13 cellular contexts compared by ENCODE assay signal in genomic region chr1:159821171-159821867, GRCh38. TPM values are rescaled to one million over a fixed set of nuclear protein-coding genes. Genes with fewer than 3 reads are reported as not detected.
DNase-seq lines count a peak whose midpoint lies in the region; ATAC-seq lines count a peak whose summit lies in the region.
"Had no signal": no experiment of that assay in that cellular context is flagged by ENCODE, and none has a peak within 500 bp of the region (broad histone marks: within the 10 kb centered on the region; RNA-seq: fewer than 3 reads in every experiment).

No MANE protein-coding gene starts in this region.

- H3K9me3 Mint-ChIP-seq in activated T-cell treated with anti-CD3 and anti-CD28 coated beads, Interleukin-2, amount 50 U/mL, for 24 hours: no peaks in the 10 kb centered on the region
- no peaks in the 10 kb centered on the region for H3K9me3 Mint-ChIP-seq in effector memory CD8-positive, alpha-beta T cell
- H3K9me3 Mint-ChIP-seq: CD4-positive, CD25-positive, alpha-beta regulatory T cell; dendritic cell treated with granulocyte-macrophage colony-stimulating factor and Interleukin-4, amounts not matched to agents 40 ng/mL and 50 ng/mL, for 4 days; immature natural killer cell had no signal

- no peak overlapping the region for H3K27ac Mint-ChIP-seq in activated T-cell treated with anti-CD3 and anti-CD28 coated beads, Interleukin-2, amount 50 U/mL, for 24 hours
- peak overlapping the region in 1 of 2 donors; percentile 77 for H3K27ac Mint-ChIP-seq in effector memory CD8-positive, alpha-beta T cell
- H3K27ac Mint-ChIP-seq: CD4-positive, CD25-positive, alpha-beta regulatory T cell had no signal

- H3K27me3 Mint-ChIP-seq in activated T-cell treated with anti-CD3 and anti-CD28 coated beads, Interleukin-2, amount 50 U/mL, for 24 hours: no peaks in the 10 kb centered on the region
- no peaks in the 10 kb centered on the region for H3K27me3 Mint-ChIP-seq in effector memory CD8-positive, alpha-beta T cell

- peaks cover 36% of the 10 kb centered on the region for H3K4me1 Mint-ChIP-seq in activated T-cell treated with anti-CD3 and anti-CD28 coated beads, Interleukin-2, amount 50 U/mL, for 24 hours (ENCODE audit: low read depth)
- H3K4me1 Mint-ChIP-seq in effector memory CD8-positive, alpha-beta T cell (ENCODE audit: low read depth in 2 of 2): peaks cover 50 to 71% of the 10 kb centered on the region in 2 donors

- no peak overlapping the region for H3K4me3 Mint-ChIP-seq in activated T-cell treated with anti-CD3 and anti-CD28 coated beads, Interleukin-2, amount 50 U/mL, for 24 hours
- H3K4me3 Mint-ChIP-seq in effector memory CD8-positive, alpha-beta T cell: no peak overlapping the region
- H3K4me3 Mint-ChIP-seq: CD4-positive, CD25-positive, alpha-beta regulatory T cell; dendritic cell treated with granulocyte-macrophage colony-stimulating factor and Interleukin-4, amounts not matched to agents 40 ng/mL and 50 ng/mL, for 4 days; immature natural killer cell had no signal

- DNase-seq in activated T-cell treated with anti-CD3 and anti-CD28 coated beads, Interleukin-2, amount 50 U/mL, for 48 hours: peak; percentile 49 to 58
- no peak for DNase-seq in activated T-cell treated with anti-CD3 and anti-CD28 coated beads, Interleukin-2, amount 50 U/mL, for 24 hours
- DNase-seq in NCI-H2107 treated with DMSO at 0.1 percent for 48 hours (lab: John Stamatoyannopoulos, UW; ENCODE audit: unreplicated experiment) (peak; percentile 68), H4 (ENCODE audit: low spot score) (no peak)
- peak; percentile 21 for DNase-seq in effector CD4-positive, alpha-beta T cell
- DNase-seq in effector memory CD8-positive, alpha-beta T cell: no peak
- DNase-seq: CD4-positive, CD25-positive, alpha-beta regulatory T cell had no signal

- ATAC-seq in GM18511 (IDR thresholded peaks at IDR 0.05; ENCODE audit: unreplicated experiment) (no peak), GM21360 (IDR thresholded peaks at IDR 0.05; ENCODE audit: unreplicated experiment) (no peak)
- ATAC-seq in effector memory CD8-positive, alpha-beta T cell (replicated peaks): no peak
- ATAC-seq: Panc1 had no signal

- no peaks in the 10 kb centered on the region for H3K36me3 Mint-ChIP-seq in activated T-cell treated with anti-CD3 and anti-CD28 coated beads, Interleukin-2, amount 50 U/mL, for 24 hours (ENCODE audit: low read depth)
- H3K36me3 Mint-ChIP-seq in effector memory CD8-positive, alpha-beta T cell (ENCODE audit: insufficient read depth): peaks cover 16% of the 10 kb centered on the region
- H3K36me3 Mint-ChIP-seq: CD4-positive, CD25-positive, alpha-beta regulatory T cell had no signal

RNA-seq across cellular contexts. Expression of gene SLAMF8, which starts 5.4 kb away (rescaled TPM):
- 0.17 TPM in 1 of 2 replicates, not detected in the other for total RNA-seq in H4 (2014; rRNA removed; shearing (Covaris generic))
- total RNA-seq: CD4-positive, CD25-positive, alpha-beta regulatory T cell had no signal

RNA-seq across cellular contexts. Expression of gene FCRL6, which starts 19.2 kb away (rescaled TPM):
- not detected in 2 replicates for total RNA-seq in H4 (2014; rRNA removed; shearing (Covaris generic))
- total RNA-seq: CD4-positive, CD25-positive, alpha-beta regulatory T cell; skeletal muscle tissue had no signal

RNA-seq across cellular contexts. Expression of gene DUSP23, which starts 40.6 kb away (rescaled TPM):
- total RNA-seq in H4 (2014; rRNA removed; shearing (Covaris generic)): 11.0 and 14.8 TPM in 2 replicates

RNA-seq across cellular contexts. Expression of gene VSIG8, which starts 41.1 kb away (rescaled TPM):
- total RNA-seq in H4 (2014; rRNA removed; shearing (Covaris generic)): 0.14 TPM in 1 of 2 replicates, not detected in the other
- total RNA-seq: CD4-positive, CD25-positive, alpha-beta regulatory T cell; skeletal muscle tissue had no signal

Comparison
In these comparisons a context has a peak if more than half of its experiments do, and no peak if none do; other contexts are left out.
1. DNase-seq: peak in activated T-cell treated with anti-CD3 and anti-CD28 coated beads, Interleukin-2, amount 50 U/mL, for 48 hours (2 of 2), NCI-H2107 treated with DMSO at 0.1 percent for 48 hours (single experiment) and effector CD4-positive, alpha-beta T cell (single experiment); none in activated T-cell treated with anti-CD3 and anti-CD28 coated beads, Interleukin-2, amount 50 U/mL, for 24 hours (single experiment), effector memory CD8-positive, alpha-beta T cell (0 of 3) and H4 (single experiment).